In the genomic region with DNA sequence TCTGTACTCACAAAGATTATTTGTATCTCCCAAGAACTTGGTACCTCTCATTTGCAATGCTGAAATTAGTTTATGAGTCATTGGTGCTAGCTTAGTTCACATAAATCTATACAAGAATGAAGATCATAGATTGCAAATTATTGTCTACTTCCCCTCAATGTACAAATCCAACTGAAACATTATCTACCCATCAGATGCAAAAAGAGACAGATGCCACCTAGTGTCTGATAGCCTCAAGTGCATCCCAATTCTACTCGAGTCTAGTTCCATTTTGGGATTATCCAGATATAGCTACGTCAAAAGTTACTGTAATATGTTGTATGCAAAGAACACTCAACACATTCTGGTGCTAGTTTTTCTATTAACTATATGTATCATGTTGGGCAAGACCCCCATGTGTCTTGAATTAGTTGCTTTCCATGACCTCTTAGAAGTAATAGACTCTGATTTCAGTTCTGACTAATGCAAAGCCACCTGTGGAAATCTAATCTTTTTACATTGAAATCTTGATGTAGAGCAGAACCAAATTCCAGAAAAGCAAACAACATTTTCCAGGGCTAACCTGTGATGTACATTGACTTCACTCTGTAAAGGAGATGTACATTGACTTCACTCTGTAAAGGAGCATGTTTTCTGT, we compare ENCODE assay signal across 8 cellular contexts.
DNase-seq lines count a peak whose midpoint lies in the region; ATAC-seq lines count a peak whose summit lies in the region.

No MANE protein-coding gene starts in this region.

- ATAC-seq in GM19351 (IDR thresholded peaks at IDR 0.05; ENCODE audit: unreplicated experiment): peak; percentile 93
- peak; percentile 94 for ATAC-seq in HG03159 (IDR thresholded peaks at IDR 0.05; ENCODE audit: unreplicated experiment)
- no peak for ATAC-seq in stimulated activated naive CD8-positive, alpha-beta T cell treated with anti-CD3 and anti-CD28 coated beads, Interleukin-15, Interleukin-2, amounts not matched to agents 100 U/mL and 50 U/mL, for 24 hours

- no peak overlapping the region for H3K27ac ChIP-seq in iPS DF 6.9 (ENCODE audit: low read length)

- no CpG with 5 or more reads among the region's 2 CpGs for WGBS in iPS DF 6.9 (ENCODE audit: insufficient coverage, insufficient read length)

- H3K4me3 ChIP-seq in iPS DF 6.9 (ENCODE audit: low read length): no peak overlapping the region

- no peaks in the 10 kb centered on the region for H3K27me3 ChIP-seq in iPS DF 6.9 (ENCODE audit: control insufficient read depth, insufficient read depth, low read length)

- H3K36me3 ChIP-seq in iPS DF 6.9 (ENCODE audit: control insufficient read depth, insufficient read depth, low read length): no peaks in the 10 kb centered on the region

- no peaks in the 10 kb centered on the region for H3K4me1 ChIP-seq in iPS DF 6.9 (ENCODE audit: control insufficient read depth, insufficient read depth, low read length)

- H3K9me3 ChIP-seq in iPS DF 6.9 (ENCODE audit: control insufficient read depth, insufficient read depth, low read length): no peaks in the 10 kb centered on the region

- DNase-seq in NCI-H1436 (lab: John Stamatoyannopoulos, UW) (peak; percentile 35), NCI-H1436 treated with DMSO at 0.1 percent for 48 hours (lab: John Stamatoyannopoulos, UW) (no peak), NCI-H526 (lab: John Stamatoyannopoulos, UW) (peak; percentile 40 to 61), amniotic stem cell (lab: John Stamatoyannopoulos, UW) (peak; percentile 33), iPS DF 6.9 (ENCODE audit: low read depth, low spot score) (peak; percentile 20)
- peak; percentile 9 for DNase-seq in stimulated activated naive CD8-positive, alpha-beta T cell treated with anti-CD3 and anti-CD28 coated beads, Interleukin-15, Interleukin-2, amounts not matched to agents 100 U/mL and 50 U/mL, for 24 hours
